Comparison of ENCODE assay signal across 18 cellular contexts in genomic region chr5:82551220-82551619, GRCh38.
"Had no signal": no experiment of that assay in that cellular context is flagged by ENCODE, and none has a peak within 500 bp of the region (broad histone marks: within the 10 kb centered on the region; RNA-seq: fewer than 3 reads in every experiment).

No MANE protein-coding gene starts in this region.

- H3K4me1 ChIP-seq: SJCRH30 had no signal

- H3K27ac ChIP-seq: SJCRH30 had no signal

- ATAC-seq: Panc1, PC-3, Right ventricle myocardium inferior had no signal

- H3K36me3 ChIP-seq: SJCRH30 had no signal

- DNase-seq: KBM-7, MV-4-11, NCI-H1048, NCI-H1105, NCI-H1436 treated with DMSO at 0.1 percent for 48 hours, NCI-H1694, NCI-H187 treated with DMSO at 0.1 percent for 48 hours, NCI-H2029 treated with DMSO at 0.1 percent for 48 hours, NCI-H2171 treated with DMSO at 0.1 percent for 48 hours, NCI-H345, NCI-H526 treated with DMSO at 0.1 percent for 48 hours, NCI-H748 treated with DMSO at 0.1 percent for 48 hours, PC-3, SHP77 treated with DMSO at 0.1 percent for 48 hours, SW 1271 had no signal

- H3K9me3 ChIP-seq: SJCRH30 had no signal

- H3K4me3 ChIP-seq: SJCRH30 had no signal

- H3K27me3 ChIP-seq: SJCRH30 had no signal
